Comparison of ENCODE assay signal across 11 cellular contexts in the genomic region with DNA sequence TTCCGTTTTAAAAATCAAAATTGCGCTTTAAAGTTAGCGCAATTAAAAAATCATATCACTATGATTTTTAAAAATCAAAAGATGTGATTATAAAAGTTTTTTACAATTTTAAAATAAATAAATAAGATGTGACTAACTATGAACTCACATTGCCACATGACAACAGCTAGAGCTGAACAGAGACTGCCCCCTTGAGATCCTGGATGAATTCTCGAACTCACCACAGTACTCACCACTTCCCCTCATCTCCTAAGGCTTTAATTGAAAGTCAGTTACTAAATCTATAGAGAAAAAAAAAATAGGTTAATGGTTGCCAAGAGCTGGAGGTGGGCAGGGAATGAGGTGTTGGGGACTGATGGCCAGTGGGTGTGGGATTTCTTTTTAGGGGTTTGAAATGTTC.
DNase-seq lines count a peak whose midpoint lies in the region; ATAC-seq and TF ChIP-seq lines count a peak whose summit lies in the region.
"Had no signal": no experiment of that assay in that cellular context is flagged by ENCODE, and none has a peak within 500 bp of the region (broad histone marks: within the 10 kb centered on the region; RNA-seq: fewer than 3 reads in every experiment).

No MANE protein-coding gene starts in this region.

- intact Hi-C loops in dendritic cell treated with granulocyte-macrophage colony-stimulating factor and Interleukin-4, amounts not matched to agents 40 ng/mL and 50 ng/mL, for 4 days (cut with micrococcal nuclease) = no loop called here

- peak overlapping the region; percentile 80 for H3K27ac Mint-ChIP-seq in dendritic cell treated with granulocyte-macrophage colony-stimulating factor and Interleukin-4, amounts not matched to agents 40 ng/mL and 50 ng/mL, for 4 days

- no peaks in the 10 kb centered on the region for H3K36me3 Mint-ChIP-seq in dendritic cell treated with granulocyte-macrophage colony-stimulating factor and Interleukin-4, amounts not matched to agents 40 ng/mL and 50 ng/mL, for 4 days (ENCODE audit: low read depth)

- no peak overlapping the region for H3K4me3 ChIP-seq in GM12865 (ENCODE audit: low read depth, low read length)
- no peak overlapping the region for H3K4me3 ChIP-seq in retinal pigment epithelial cell (ENCODE audit: low read length)
- H3K4me3 ChIP-seq: HAP-1, ovary had no signal

- no peak for TF ChIP-seq CTCF in GM12865 (IDR thresholded peaks at IDR 0.05; ENCODE audit: insufficient read depth, low read depth, low read length, missing control alignments)
- TF ChIP-seq CTCF in retinal pigment epithelial cell (conservative IDR thresholded peaks at IDR 0.05; ENCODE audit: low read depth, low read length) = peak; percentile 11

- peak; percentile 40 for DNase-seq in GM12865 (ENCODE audit: low read depth)
- DNase-seq in NAMALWA (ENCODE audit: low spot score) = peak; percentile 4
- DNase-seq in retinal pigment epithelial cell (ENCODE audit: low read depth) = no peak
- no peak for DNase-seq in COLO829 (ENCODE audit: low spot score)
- DNase-seq in HEK293T (ENCODE audit: extremely low spot score) = no peak
- no peak for DNase-seq in NCI-H128 (lab: John Stamatoyannopoulos, UW; ENCODE audit: unreplicated experiment)
- DNase-seq: NCI-H774, ovary had no signal

- no peaks in the 10 kb centered on the region for H3K27me3 Mint-ChIP-seq in dendritic cell treated with granulocyte-macrophage colony-stimulating factor and Interleukin-4, amounts not matched to agents 40 ng/mL and 50 ng/mL, for 4 days

- CTCF ChIA-PET in HEK293T (lab: Yijun Ruan, JAX) = interaction anchor here (0.6 to 1.0 kb wide), 4 partner anchors 185 to 571 kb away, joined by 3 to 8 read pairs (median 3); no protein-coding TSS in a partner anchor

- POLR2A ChIA-PET in HEK293T (lab: Yijun Ruan, JAX) = no interaction called here

- H3K9me3 Mint-ChIP-seq in dendritic cell treated with granulocyte-macrophage colony-stimulating factor and Interleukin-4, amounts not matched to agents 40 ng/mL and 50 ng/mL, for 4 days = no peaks in the 10 kb centered on the region

- ATAC-seq in GM21447 (IDR thresholded peaks at IDR 0.05; ENCODE audit: unreplicated experiment) = no peak

- H3K4me3 Mint-ChIP-seq in dendritic cell treated with granulocyte-macrophage colony-stimulating factor and Interleukin-4, amounts not matched to agents 40 ng/mL and 50 ng/mL, for 4 days = no peak overlapping the region

- peaks cover 35% of the 10 kb centered on the region for H3K4me1 Mint-ChIP-seq in dendritic cell treated with granulocyte-macrophage colony-stimulating factor and Interleukin-4, amounts not matched to agents 40 ng/mL and 50 ng/mL, for 4 days (ENCODE audit: low read depth)

TF ChIP-seq in HEK293T, 16 proteins besides CTCF, POLR2A, EP300 and RAD21:
- TF ChIP-seq, protein P1, sequence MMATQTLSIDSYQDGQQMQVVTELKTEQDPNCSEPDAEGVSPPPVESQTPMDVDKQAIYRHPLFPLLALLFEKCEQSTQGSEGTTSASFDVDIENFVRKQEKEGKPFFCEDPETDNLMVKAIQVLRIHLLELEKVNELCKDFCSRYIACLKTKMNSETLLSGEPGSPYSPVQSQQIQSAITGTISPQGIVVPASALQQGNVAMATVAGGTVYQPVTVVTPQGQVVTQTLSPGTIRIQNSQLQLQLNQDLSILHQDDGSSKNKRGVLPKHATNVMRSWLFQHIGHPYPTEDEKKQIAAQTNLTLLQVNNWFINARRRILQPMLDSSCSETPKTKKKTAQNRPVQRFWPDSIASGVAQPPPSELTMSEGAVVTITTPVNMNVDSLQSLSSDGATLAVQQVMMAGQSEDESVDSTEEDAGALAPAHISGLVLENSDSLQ (IDR thresholded peaks at IDR 0.05) = no peak
- TF ChIP-seq FOXK2 (IDR thresholded peaks at IDR 0.05) (no peak), LEF1 (IDR thresholded peaks at IDR 0.05; ENCODE audit: borderline replicate concordance) (no peak), BHLHE40 (IDR thresholded peaks at IDR 0.05; ENCODE audit: borderline replicate concordance) (no peak), ARNT (IDR thresholded peaks at IDR 0.05) (no peak), CTBP1 (IDR thresholded peaks at IDR 0.05; ENCODE audit: borderline replicate concordance) (no peak), HDGF (IDR thresholded peaks at IDR 0.05; ENCODE audit: borderline replicate concordance) (no peak), ZNF384 (IDR thresholded peaks at IDR 0.05) (no peak), TARDBP (IDR thresholded peaks at IDR 0.05) (no peak), ELF4 (IDR thresholded peaks at IDR 0.05) (no peak), FOXA1 (IDR thresholded peaks at IDR 0.05) (no peak), FOXM1 (IDR thresholded peaks at IDR 0.05; ENCODE audit: borderline replicate concordance) (no peak), SUZ12 (IDR thresholded peaks at IDR 0.05) (no peak), SP1 (IDR thresholded peaks at IDR 0.05) (no peak), NFRKB (IDR thresholded peaks at IDR 0.05) (no peak), L3MBTL2 (conservative IDR thresholded peaks at IDR 0.05) (no peak)

Comparison
In these comparisons a context has a peak if more than half of its experiments do, and no peak if none do; other contexts are left out.
1. DNase-seq: peak in GM12865 (single experiment) and NAMALWA (single experiment); none in retinal pigment epithelial cell (single experiment), COLO829 (single experiment), HEK293T (single experiment) and NCI-H128 (single experiment).